Comparison of ENCODE assay signal across 22 cellular contexts in the genomic region with DNA sequence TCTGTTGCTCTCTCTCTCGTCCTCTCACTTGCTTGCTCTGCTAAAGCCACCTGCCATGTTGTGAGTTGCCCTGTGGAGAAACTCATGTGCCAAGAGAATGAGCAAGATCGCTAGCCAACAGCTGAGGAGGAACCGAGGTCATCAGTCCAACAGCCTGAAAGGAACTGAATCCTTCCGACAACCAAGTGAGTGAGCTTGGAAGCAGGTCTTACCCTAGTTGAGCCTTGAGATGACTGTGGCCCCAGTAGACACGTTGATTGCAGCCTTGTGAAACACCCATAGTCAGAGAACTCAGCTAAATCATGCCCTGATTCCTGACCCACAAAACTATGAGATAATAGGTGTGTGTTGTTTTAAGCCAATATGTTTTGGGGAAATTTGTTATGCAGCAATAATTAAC.
"Had no signal": no experiment of that assay in that cellular context is flagged by ENCODE, and none has a peak within 500 bp of the region (broad histone marks: within the 10 kb centered on the region; RNA-seq: fewer than 3 reads in every experiment).

No MANE protein-coding gene starts in this region.

- H3K27ac Mint-ChIP-seq: activated CD4-positive, alpha-beta T cell treated with anti-CD3 and anti-CD28 coated beads for 36 hours; activated CD8-positive, alpha-beta T cell treated with anti-CD3 and anti-CD28 coated beads for 36 hours; activated naive CD4-positive, alpha-beta T cell treated with anti-CD3 and anti-CD28 coated beads, Interleukin-2, amount 10 ng/mL, durations not matched to agents 7 days and 5 days; activated naive CD8-positive, alpha-beta T cell treated with anti-CD3 and anti-CD28 coated beads for 36 hours; activated T-helper 2 cell treated with anti-CD3 and anti-CD28 coated beads, Interferon-gamma antibody, Interleukin-2, Interleukin-4, amounts not matched to agents 10 μg/mL and 5 μg/mL and 100 μg/mL, durations not matched to agents 14 hours and 24 hours and 36 hours had no signal

- H3K4me2 ChIP-seq: KMS-11 had no signal

- H3K27me3 ChIP-seq: brain microvascular endothelial cell, cardiac muscle cell had no signal

- DNase-seq: activated CD4-positive, alpha-beta T cell treated with anti-CD3 and anti-CD28 coated beads for 36 hours; activated CD8-positive, alpha-beta memory T cell treated with anti-CD3 and anti-CD28 coated beads, Interleukin-2, amount 50 U/mL, for 4 hours; activated CD8-positive, alpha-beta T cell treated with anti-CD3 and anti-CD28 coated beads for 36 hours; activated gamma-delta T cell treated with Interleukin-2 at 50 U/mL for 16 hours; activated naive CD4-positive, alpha-beta T cell treated with anti-CD3 and anti-CD28 coated beads, Interleukin-2, amount 10 ng/mL, durations not matched to agents 7 days and 5 days; activated naive CD8-positive, alpha-beta T cell treated with anti-CD3 and anti-CD28 coated beads for 36 hours; activated T-cell treated with anti-CD3 and anti-CD28 coated beads, Interleukin-2, amount 50 U/mL, for 72 hours; brain microvascular endothelial cell; NCI-H1048; NCI-H146; NCI-H187 treated with DMSO at 0.1 percent for 48 hours; NCI-H2171; NCI-H226; NCI-H510A treated with DMSO at 0.1 percent for 48 hours; NCI-H69; PC-3; T-helper 1 cell; WERI-Rb-1 had no signal

- H3K27ac ChIP-seq: brain microvascular endothelial cell, cardiac muscle cell, KMS-11, SK-N-MC, WERI-Rb-1 had no signal

- H3K9ac ChIP-seq: KMS-11 had no signal

- H3K4me3 Mint-ChIP-seq: activated CD4-positive, alpha-beta T cell treated with anti-CD3 and anti-CD28 coated beads for 36 hours; activated CD8-positive, alpha-beta T cell treated with anti-CD3 and anti-CD28 coated beads for 36 hours; activated naive CD4-positive, alpha-beta T cell treated with anti-CD3 and anti-CD28 coated beads, Interleukin-2, amount 10 ng/mL, durations not matched to agents 7 days and 5 days; activated naive CD8-positive, alpha-beta T cell treated with anti-CD3 and anti-CD28 coated beads for 36 hours; activated T-cell treated with anti-CD3 and anti-CD28 coated beads, Interleukin-2, amount 50 U/mL, for 72 hours had no signal

- H3K4me1 Mint-ChIP-seq: activated naive CD4-positive, alpha-beta T cell treated with anti-CD3 and anti-CD28 coated beads, Interleukin-2, amount 10 ng/mL, durations not matched to agents 7 days and 5 days had no signal

- H3K4me3 ChIP-seq: cardiac muscle cell, SK-N-MC had no signal

- H3K36me3 ChIP-seq: brain microvascular endothelial cell, cardiac muscle cell, WERI-Rb-1 had no signal

- H3K27me3 Mint-ChIP-seq: activated naive CD8-positive, alpha-beta T cell treated with anti-CD3 and anti-CD28 coated beads for 36 hours had no signal

- ATAC-seq: activated CD4-positive, alpha-beta T cell treated with anti-CD3 and anti-CD28 coated beads for 36 hours; activated CD8-positive, alpha-beta T cell treated with anti-CD3 and anti-CD28 coated beads for 36 hours; activated T-cell treated with anti-CD3 and anti-CD28 coated beads, Interleukin-2, amount 50 U/mL, for 72 hours; PC-3 had no signal
